17 cellular contexts compared by ENCODE assay signal in genomic region chr22:40329466-40329865, GRCh38. TPM values are rescaled to one million over a fixed set of nuclear protein-coding genes. Genes with fewer than 3 reads are reported as not detected.
DNase-seq lines count a peak whose midpoint lies in the region; ATAC-seq, FAIRE-seq and TF ChIP-seq lines count a peak whose summit lies in the region.
"Had no signal": no experiment of that assay in that cellular context is flagged by ENCODE, and none has a peak within 500 bp of the region (broad histone marks: within the 10 kb centered on the region; RNA-seq: fewer than 3 reads in every experiment).

No MANE protein-coding gene starts in this region.

- peaks cover 23% of the 10 kb centered on the region for H3K36me3 Mint-ChIP-seq in activated CD8-positive, alpha-beta memory T cell treated with anti-CD3 and anti-CD28 coated beads, Interleukin-2, amount 10 ng/mL, durations not matched to agents 7 days and 5 days
- H3K36me3 Mint-ChIP-seq in T-helper 17 cell (ENCODE audit: low read depth) (peaks cover 3% of the 10 kb centered on the region), endothelial cell (ENCODE audit: low read depth, unreplicated experiment) (peaks cover 4% of the 10 kb centered on the region)

- ATAC-seq in activated CD8-positive, alpha-beta memory T cell treated with anti-CD3 and anti-CD28 coated beads, Interleukin-2, amount 10 ng/mL, durations not matched to agents 7 days and 5 days: no peak
- no peak for ATAC-seq in T-helper 17 cell
- ATAC-seq in heart left ventricle: no peak

- intact Hi-C loops in heart left ventricle (cut with DNase I): no loop called here

- H3K4me1 Mint-ChIP-seq in activated CD8-positive, alpha-beta memory T cell treated with anti-CD3 and anti-CD28 coated beads, Interleukin-2, amount 10 ng/mL, durations not matched to agents 7 days and 5 days: peaks cover 81% of the 10 kb centered on the region
- peaks cover 58% of the 10 kb centered on the region for H3K4me1 Mint-ChIP-seq in T-helper 17 cell
- peaks cover 92% of the 10 kb centered on the region for H3K4me1 Mint-ChIP-seq in endothelial cell (ENCODE audit: unreplicated experiment)

- H3K4me3 ChIP-seq in heart left ventricle: no peak overlapping the region
- H3K4me3 ChIP-seq: PC-9 had no signal

- no peaks in the 10 kb centered on the region for H3K27me3 Mint-ChIP-seq in activated CD8-positive, alpha-beta memory T cell treated with anti-CD3 and anti-CD28 coated beads, Interleukin-2, amount 10 ng/mL, durations not matched to agents 7 days and 5 days
- H3K27me3 Mint-ChIP-seq in T-helper 17 cell (no peaks in the 10 kb centered on the region), endothelial cell (ENCODE audit: unreplicated experiment) (peaks cover 5% of the 10 kb centered on the region)
- H3K27me3 Mint-ChIP-seq: IgD-negative memory B cell had no signal

- no peak overlapping the region for H3K4me3 Mint-ChIP-seq in activated CD8-positive, alpha-beta memory T cell treated with anti-CD3 and anti-CD28 coated beads, Interleukin-2, amount 10 ng/mL, durations not matched to agents 7 days and 5 days
- H3K4me3 Mint-ChIP-seq in T-helper 17 cell (no peak overlapping the region), endothelial cell (ENCODE audit: unreplicated experiment) (no peak overlapping the region)
- H3K4me3 Mint-ChIP-seq: IgD-negative memory B cell had no signal

- DNase-seq in activated CD8-positive, alpha-beta memory T cell treated with anti-CD3 and anti-CD28 coated beads, Interleukin-2, amount 50 U/mL, for 48 hours: peak; percentile 44
- no peak for DNase-seq in activated CD8-positive, alpha-beta memory T cell treated with anti-CD3 and anti-CD28 coated beads, Interleukin-2, amount 10 ng/mL, durations not matched to agents 7 days and 5 days
- DNase-seq in T-helper 17 cell: no peak
- DNase-seq in endothelial cell (ENCODE audit: low spot score): no peak
- no peak for DNase-seq in DMS53 (lab: John Stamatoyannopoulos, UW)
- no peak for DNase-seq in H54 (ENCODE audit: insufficient read length, low spot score)
- no peak for DNase-seq in heart left ventricle
- DNase-seq: Calu3, DND-41, NCI-H146, NCI-H226, NCI-H69, PC-9 had no signal

- H3K9me3 Mint-ChIP-seq in activated CD8-positive, alpha-beta memory T cell treated with anti-CD3 and anti-CD28 coated beads, Interleukin-2, amount 10 ng/mL, durations not matched to agents 7 days and 5 days (ENCODE audit: low read depth): no peaks in the 10 kb centered on the region
- H3K9me3 Mint-ChIP-seq in endothelial cell (ENCODE audit: unreplicated experiment): no peaks in the 10 kb centered on the region
- H3K9me3 Mint-ChIP-seq: IgD-negative memory B cell had no signal

- no peaks in the 10 kb centered on the region for H3K27me3 ChIP-seq in heart left ventricle

- peaks cover 0 to 71% (median 33%) of the 10 kb centered on the region in 9 donors for H3K36me3 ChIP-seq in heart left ventricle

- FAIRE-seq in H54 (lab: Jason Lieb, UNC): no peak
- FAIRE-seq: A204.1, GM19239 had no signal

- CTCF ChIA-PET in activated CD8-positive, alpha-beta memory T cell treated with anti-CD3 and anti-CD28 coated beads, Interleukin-2, amount 10 ng/mL, durations not matched to agents 7 days and 5 days (lab: Charles Lee): interaction anchor here (0.7 to 1.7 kb wide), 3 partner anchors 16 to 43 kb away, joined by 3 to 9 read pairs (median 4); no protein-coding TSS in a partner anchor

- H3K27ac ChIP-seq in temporal lobe (ENCODE audit: low read depth, low read length): peak overlapping the region; percentile 73
- H3K27ac ChIP-seq in heart left ventricle: peak overlapping the region in 1 of 12 donors; percentile 8
- H3K27ac ChIP-seq: PC-9 had no signal

- WGBS in heart left ventricle, 4 donors: 89 to 95% (median 91%) methylated on average over 9 of the region's 9 CpGs

- TF ChIP-seq CTCF in endothelial cell (IDR thresholded peaks at IDR 0.05; ENCODE audit: unreplicated experiment): no peak
- TF ChIP-seq CTCF in heart left ventricle (IDR thresholded peaks at IDR 0.05): no peak

- H3K9me3 ChIP-seq in T-helper 17 cell (ENCODE audit: control insufficient read depth, low read length, poor library complexity, severe bottlenecking) (no peaks in the 10 kb centered on the region), heart left ventricle (no peaks in the 10 kb centered on the region)

- TF ChIP-seq POLR2A in H54 (IDR thresholded peaks at IDR 0.05; ENCODE audit: low read depth, low read length): no peak
- no peak for TF ChIP-seq POLR2A in heart left ventricle (IDR thresholded peaks at IDR 0.05)

- peaks cover 0 to 43% (median 4%) of the 10 kb centered on the region in 12 donors for H3K4me1 ChIP-seq in heart left ventricle

- H3K27ac Mint-ChIP-seq in activated CD8-positive, alpha-beta memory T cell treated with anti-CD3 and anti-CD28 coated beads, Interleukin-2, amount 10 ng/mL, durations not matched to agents 7 days and 5 days: no peak overlapping the region
- H3K27ac Mint-ChIP-seq in T-helper 17 cell: peak overlapping the region; percentile 66
- H3K27ac Mint-ChIP-seq in endothelial cell (ENCODE audit: unreplicated experiment): peak overlapping the region; percentile 96

RNA-seq across cellular contexts. Expression of gene ADSL, which starts 16.8 kb away (rescaled TPM):
- 100 to 1,000 TPM in 1 of 2 experiments, 10 to 100 TPM in 1; 98.3 to 109 TPM for total RNA-seq in activated CD8-positive, alpha-beta memory T cell treated with anti-CD3 and anti-CD28 coated beads, Interleukin-2, amount 10 ng/mL, durations not matched to agents 7 days and 5 days
- total RNA-seq in T-helper 17 cell (10 to 100 TPM; 59.2 to 67.5 TPM), endothelial cell (ENCODE audit: unreplicated experiment) (107 TPM), temporal lobe (36.4 TPM), heart left ventricle (10 to 100 TPM; 46.9 to 87.8 (median 52.0) TPM)
- 100 to 1,000 TPM in 1 of 2 donors, 10 to 100 TPM in 1; 35.5 to 131 TPM for polyA plus RNA-seq in heart left ventricle

RNA-seq across cellular contexts. Expression of gene SGSM3, which starts 40.9 kb away (rescaled TPM):
- total RNA-seq in activated CD8-positive, alpha-beta memory T cell treated with anti-CD3 and anti-CD28 coated beads, Interleukin-2, amount 10 ng/mL, durations not matched to agents 7 days and 5 days: 10 to 100 TPM; 57.6 to 86.3 TPM
- total RNA-seq in T-helper 17 cell: 10 to 100 TPM; 56.7 to 79.4 TPM
- total RNA-seq in endothelial cell (ENCODE audit: unreplicated experiment): 85.9 TPM
- total RNA-seq in temporal lobe: 42.3 TPM
- 10 to 100 TPM; 30.3 to 43.7 (median 31.7) TPM for total RNA-seq in heart left ventricle
- polyA plus RNA-seq in heart left ventricle: 10 to 100 TPM; 38.3 to 42.8 TPM
